ENCODE assay signal across 1 cellular context in genomic region chr5:143913008-143913752, GRCh38.
A peak's percentile ranks its signal among the peaks of the same experiment; 100 is the strongest.
TF ChIP-seq lines count a peak whose summit lies in the region.

No MANE protein-coding gene starts in this region.

TF ChIP-seq in IMR-90, 13 proteins besides CTCF, POLR2A, EP300 and RAD21 (continued from another document):
- no peak for TF ChIP-seq RFX5 (IDR thresholded peaks at IDR 0.05; ENCODE audit: low read depth, low read length)
- TF ChIP-seq CEBPB (IDR thresholded peaks at IDR 0.05; ENCODE audit: low read depth, low read length), result peak; percentile 6; the same call in 1 of the 2 replicates
- TF ChIP-seq NFE2L2 (IDR thresholded peaks at IDR 0.05; ENCODE audit: low read depth, low read length), result no peak
- no peak for TF ChIP-seq SMC3 (IDR thresholded peaks at IDR 0.05; ENCODE audit: low read depth, low read length)
- no peak for TF ChIP-seq MAZ (IDR thresholded peaks at IDR 0.05; ENCODE audit: borderline replicate concordance, low read depth, low read length)
- TF ChIP-seq USF2 (IDR thresholded peaks at IDR 0.05; ENCODE audit: low read depth, low read length), result no peak
- no peak for TF ChIP-seq CHD1 (IDR thresholded peaks at IDR 0.05; ENCODE audit: low read depth, low read length)
- no peak for TF ChIP-seq BHLHE40 (IDR thresholded peaks at IDR 0.05; ENCODE audit: low read depth, low read length)
